10 cellular contexts compared by ENCODE assay signal in genomic region chr2:1850031-1850430, GRCh38.
"Had no signal": no experiment of that assay in that cellular context is flagged by ENCODE, and none has a peak within 500 bp of the region (broad histone marks: within the 10 kb centered on the region; RNA-seq: fewer than 3 reads in every experiment).

No MANE protein-coding gene starts in this region.

- H3K36me3 ChIP-seq: HAP-1 had no signal

- H3K27ac ChIP-seq: HL-60, KMS-11 had no signal

- FAIRE-seq: HepG2 had no signal

- DNase-seq: H7, HFFc6, Karpas-422, KBM-7 had no signal

- H3K4me1 ChIP-seq: HAP-1 had no signal

- ATAC-seq: GM23338, HCT116, HepG2 had no signal

- H3K9ac ChIP-seq: KMS-11 had no signal

- H3K4me3 ChIP-seq: GM23338, HAP-1 had no signal

- H2AFZ ChIP-seq: GM23338 had no signal

- H3K9me3 ChIP-seq: HAP-1 had no signal

- H3K4me2 ChIP-seq: GM23338, KMS-11 had no signal
